ENCODE assay signal across 1 cellular context in the genomic region with DNA sequence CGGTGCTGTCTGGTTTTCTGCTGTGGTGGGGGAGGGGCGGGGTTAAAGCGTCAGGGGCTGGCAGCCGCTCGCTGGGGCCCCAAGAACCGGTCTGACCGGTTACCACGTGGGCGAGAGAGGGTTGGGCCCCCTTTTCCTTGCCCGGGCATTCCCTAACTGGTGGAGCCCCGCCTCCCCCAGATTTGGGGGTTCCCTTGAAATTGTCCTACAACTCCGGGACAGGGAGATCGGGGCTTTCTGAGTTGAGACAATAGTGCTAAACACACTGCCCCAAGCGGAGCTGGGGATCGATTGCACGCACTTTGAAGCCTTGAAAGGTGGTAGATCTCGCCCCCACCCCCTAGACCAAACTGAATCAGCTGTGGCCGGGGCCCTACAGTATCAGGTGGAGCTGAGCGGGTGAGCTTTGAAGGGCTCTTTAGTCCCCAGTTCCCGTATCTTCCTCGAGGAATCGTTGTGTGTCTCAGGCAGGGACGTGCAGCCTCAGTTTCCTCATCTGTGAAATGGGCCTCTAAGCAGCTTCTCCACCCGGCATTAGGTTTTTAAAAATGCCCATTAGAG.
TF ChIP-seq lines count a peak whose summit lies in the region.

No MANE protein-coding gene starts in this region.

TF ChIP-seq in K562, 482 proteins besides CTCF, POLR2A, EP300 and RAD21 (continued from another document and continues in another):
- TF ChIP-seq SRSF1 (IDR thresholded peaks at IDR 0.05; ENCODE audit: low read depth, low read length) (no peak), ELF2 (CRISPR knock-in tag; IDR thresholded peaks at IDR 0.05) (no peak), CBX1 (IDR thresholded peaks at IDR 0.05; ENCODE audit: low read depth) (peak; percentile 43; the same call in 1 of the 2 replicates), SP1 (CRISPR knock-in tag; IDR thresholded peaks at IDR 0.05) (0 out of 2 replicates have a peak, but pooled peaks have one; percentile 83), SMAD2 (IDR thresholded peaks at IDR 0.05; ENCODE audit: low read depth, low read length) (no peak), NR3C1 (CRISPR knock-in tag; IDR thresholded peaks at IDR 0.05) (0 out of 2 replicates have a peak, but pooled peaks have one; percentile 4), HOXB6 (CRISPR knock-in tag; IDR thresholded peaks at IDR 0.05; ENCODE audit: borderline replicate concordance) (no peak), CREB1 (IDR thresholded peaks at IDR 0.05) (no peak; the same call in 1 of the 2 replicates), CREB1 (CRISPR knock-in tag; IDR thresholded peaks at IDR 0.05) (no peak), E2F3 (CRISPR knock-in tag; IDR thresholded peaks at IDR 0.05) (peak; percentile 23; the same call in 1 of the 2 replicates), BRCA1 (IDR thresholded peaks at IDR 0.05) (no peak), BRCA1 (CRISPR knock-in tag; IDR thresholded peaks at IDR 0.05) (no peak), HDAC3 (IDR thresholded peaks at IDR 0.05; ENCODE audit: borderline replicate concordance, partially characterized antibody) (peak; percentile 39), MEF2D (tag; conservative IDR thresholded peaks at IDR 0.05; ENCODE audit: low read depth) (0 out of 2 replicates have a peak, but pooled peaks have one; percentile 22), HMGN3 (IDR thresholded peaks at IDR 0.05; ENCODE audit: borderline replicate concordance, extremely low read depth, insufficient read length, low read depth, low read length) (peak; percentile 2), PHF8 (IDR thresholded peaks at IDR 0.05; ENCODE audit: borderline replicate concordance, low read length) (no peak), ZEB2 (IDR thresholded peaks at IDR 0.05) (no peak), ZNF347 (CRISPR knock-in tag; IDR thresholded peaks at IDR 0.05; ENCODE audit: low read depth) (no peak), SMAD4 (CRISPR knock-in tag; conservative IDR thresholded peaks at IDR 0.05) (no peak), ZNF586 (CRISPR knock-in tag; conservative IDR thresholded peaks at IDR 0.05) (no peak), PHTF2 (CRISPR knock-in tag; IDR thresholded peaks at IDR 0.05) (no peak), ZNF174 (CRISPR knock-in tag; IDR thresholded peaks at IDR 0.05) (no peak), FOSL1 (tag; conservative IDR thresholded peaks at IDR 0.05) (no peak; the same call in 1 of the 2 replicates), SMARCA4 (IDR thresholded peaks at IDR 0.05) (0 out of 2 replicates have a peak, but pooled peaks have one; percentile 18), ZNF175 (CRISPR knock-in tag; IDR thresholded peaks at IDR 0.05; ENCODE audit: low read depth) (no peak), GABPA (tag; conservative IDR thresholded peaks at IDR 0.05; ENCODE audit: low read depth) (no peak), NFE2L1 (tag; IDR thresholded peaks at IDR 0.05; ENCODE audit: borderline replicate concordance, low read depth) (no peak), KDM5B (IDR thresholded peaks at IDR 0.05; ENCODE audit: insufficient replicate concordance, low read depth, low read length) (peak; percentile 83), GATA2 (CRISPR knock-in tag; IDR thresholded peaks at IDR 0.05) (no peak), CBX8 (IDR thresholded peaks at IDR 0.05; ENCODE audit: borderline replicate concordance, extremely low read depth, low read depth, low read length, poor library complexity, severe bottlenecking) (no peak), ZBTB8A (IDR thresholded peaks at IDR 0.05; ENCODE audit: partially characterized antibody) (no peak), EGR1 (conservative IDR thresholded peaks at IDR 0.05) (no peak), RBFOX2 (IDR thresholded peaks at IDR 0.05; ENCODE audit: low read depth, low read length) (peak; percentile 80), CTBP1 (IDR thresholded peaks at IDR 0.05; ENCODE audit: borderline replicate concordance) (no peak), SNRNP70 (optimal IDR thresholded peaks at IDR 0.05; ENCODE audit: low read depth, low read length) (peak; percentile 82), MCM3 (IDR thresholded peaks at IDR 0.05) (no peak)
- TF ChIP-seq, protein P1, sequence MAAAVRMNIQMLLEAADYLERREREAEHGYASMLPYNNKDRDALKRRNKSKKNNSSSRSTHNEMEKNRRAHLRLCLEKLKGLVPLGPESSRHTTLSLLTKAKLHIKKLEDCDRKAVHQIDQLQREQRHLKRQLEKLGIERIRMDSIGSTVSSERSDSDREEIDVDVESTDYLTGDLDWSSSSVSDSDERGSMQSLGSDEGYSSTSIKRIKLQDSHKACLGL (CRISPR knock-in tag; IDR thresholded peaks at IDR 0.05; ENCODE audit: borderline replicate concordance, poor library complexity, severe bottlenecking) = no peak
- TF ChIP-seq, protein P2, sequence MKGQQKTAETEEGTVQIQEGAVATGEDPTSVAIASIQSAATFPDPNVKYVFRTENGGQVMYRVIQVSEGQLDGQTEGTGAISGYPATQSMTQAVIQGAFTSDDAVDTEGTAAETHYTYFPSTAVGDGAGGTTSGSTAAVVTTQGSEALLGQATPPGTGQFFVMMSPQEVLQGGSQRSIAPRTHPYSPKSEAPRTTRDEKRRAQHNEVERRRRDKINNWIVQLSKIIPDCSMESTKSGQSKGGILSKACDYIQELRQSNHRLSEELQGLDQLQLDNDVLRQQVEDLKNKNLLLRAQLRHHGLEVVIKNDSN (CRISPR knock-in tag; IDR thresholded peaks at IDR 0.05) = peak; percentile 60
- TF ChIP-seq, protein P3, sequence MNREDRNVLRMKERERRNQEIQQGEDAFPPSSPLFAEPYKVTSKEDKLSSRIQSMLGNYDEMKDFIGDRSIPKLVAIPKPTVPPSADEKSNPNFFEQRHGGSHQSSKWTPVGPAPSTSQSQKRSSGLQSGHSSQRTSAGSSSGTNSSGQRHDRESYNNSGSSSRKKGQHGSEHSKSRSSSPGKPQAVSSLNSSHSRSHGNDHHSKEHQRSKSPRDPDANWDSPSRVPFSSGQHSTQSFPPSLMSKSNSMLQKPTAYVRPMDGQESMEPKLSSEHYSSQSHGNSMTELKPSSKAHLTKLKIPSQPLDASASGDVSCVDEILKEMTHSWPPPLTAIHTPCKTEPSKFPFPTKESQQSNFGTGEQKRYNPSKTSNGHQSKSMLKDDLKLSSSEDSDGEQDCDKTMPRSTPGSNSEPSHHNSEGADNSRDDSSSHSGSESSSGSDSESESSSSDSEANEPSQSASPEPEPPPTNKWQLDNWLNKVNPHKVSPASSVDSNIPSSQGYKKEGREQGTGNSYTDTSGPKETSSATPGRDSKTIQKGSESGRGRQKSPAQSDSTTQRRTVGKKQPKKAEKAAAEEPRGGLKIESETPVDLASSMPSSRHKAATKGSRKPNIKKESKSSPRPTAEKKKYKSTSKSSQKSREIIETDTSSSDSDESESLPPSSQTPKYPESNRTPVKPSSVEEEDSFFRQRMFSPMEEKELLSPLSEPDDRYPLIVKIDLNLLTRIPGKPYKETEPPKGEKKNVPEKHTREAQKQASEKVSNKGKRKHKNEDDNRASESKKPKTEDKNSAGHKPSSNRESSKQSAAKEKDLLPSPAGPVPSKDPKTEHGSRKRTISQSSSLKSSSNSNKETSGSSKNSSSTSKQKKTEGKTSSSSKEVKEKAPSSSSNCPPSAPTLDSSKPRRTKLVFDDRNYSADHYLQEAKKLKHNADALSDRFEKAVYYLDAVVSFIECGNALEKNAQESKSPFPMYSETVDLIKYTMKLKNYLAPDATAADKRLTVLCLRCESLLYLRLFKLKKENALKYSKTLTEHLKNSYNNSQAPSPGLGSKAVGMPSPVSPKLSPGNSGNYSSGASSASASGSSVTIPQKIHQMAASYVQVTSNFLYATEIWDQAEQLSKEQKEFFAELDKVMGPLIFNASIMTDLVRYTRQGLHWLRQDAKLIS (CRISPR knock-in tag; IDR thresholded peaks at IDR 0.05) = peak; percentile 85
- TF ChIP-seq, protein P4, sequence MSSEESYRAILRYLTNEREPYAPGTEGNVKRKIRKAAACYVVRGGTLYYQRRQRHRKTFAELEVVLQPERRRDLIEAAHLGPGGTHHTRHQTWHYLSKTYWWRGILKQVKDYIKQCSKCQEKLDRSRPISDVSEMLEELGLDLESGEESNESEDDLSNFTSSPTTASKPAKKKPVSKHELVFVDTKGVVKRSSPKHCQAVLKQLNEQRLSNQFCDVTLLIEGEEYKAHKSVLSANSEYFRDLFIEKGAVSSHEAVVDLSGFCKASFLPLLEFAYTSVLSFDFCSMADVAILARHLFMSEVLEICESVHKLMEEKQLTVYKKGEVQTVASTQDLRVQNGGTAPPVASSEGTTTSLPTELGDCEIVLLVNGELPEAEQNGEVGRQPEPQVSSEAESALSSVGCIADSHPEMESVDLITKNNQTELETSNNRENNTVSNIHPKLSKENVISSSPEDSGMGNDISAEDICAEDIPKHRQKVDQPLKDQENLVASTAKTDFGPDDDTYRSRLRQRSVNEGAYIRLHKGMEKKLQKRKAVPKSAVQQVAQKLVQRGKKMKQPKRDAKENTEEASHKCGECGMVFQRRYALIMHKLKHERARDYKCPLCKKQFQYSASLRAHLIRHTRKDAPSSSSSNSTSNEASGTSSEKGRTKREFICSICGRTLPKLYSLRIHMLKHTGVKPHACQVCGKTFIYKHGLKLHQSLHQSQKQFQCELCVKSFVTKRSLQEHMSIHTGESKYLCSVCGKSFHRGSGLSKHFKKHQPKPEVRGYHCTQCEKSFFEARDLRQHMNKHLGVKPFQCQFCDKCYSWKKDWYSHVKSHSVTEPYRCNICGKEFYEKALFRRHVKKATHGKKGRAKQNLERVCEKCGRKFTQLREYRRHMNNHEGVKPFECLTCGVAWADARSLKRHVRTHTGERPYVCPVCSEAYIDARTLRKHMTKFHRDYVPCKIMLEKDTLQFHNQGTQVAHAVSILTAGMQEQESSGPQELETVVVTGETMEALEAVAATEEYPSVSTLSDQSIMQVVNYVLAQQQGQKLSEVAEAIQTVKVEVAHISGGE (CRISPR knock-in tag; IDR thresholded peaks at IDR 0.05) = no peak; a peak in 1 of 6 replicates
- TF ChIP-seq, protein P5, sequence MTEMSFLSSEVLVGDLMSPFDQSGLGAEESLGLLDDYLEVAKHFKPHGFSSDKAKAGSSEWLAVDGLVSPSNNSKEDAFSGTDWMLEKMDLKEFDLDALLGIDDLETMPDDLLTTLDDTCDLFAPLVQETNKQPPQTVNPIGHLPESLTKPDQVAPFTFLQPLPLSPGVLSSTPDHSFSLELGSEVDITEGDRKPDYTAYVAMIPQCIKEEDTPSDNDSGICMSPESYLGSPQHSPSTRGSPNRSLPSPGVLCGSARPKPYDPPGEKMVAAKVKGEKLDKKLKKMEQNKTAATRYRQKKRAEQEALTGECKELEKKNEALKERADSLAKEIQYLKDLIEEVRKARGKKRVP (CRISPR knock-in tag; IDR thresholded peaks at IDR 0.05) = no peak
- TF ChIP-seq, protein P6, sequence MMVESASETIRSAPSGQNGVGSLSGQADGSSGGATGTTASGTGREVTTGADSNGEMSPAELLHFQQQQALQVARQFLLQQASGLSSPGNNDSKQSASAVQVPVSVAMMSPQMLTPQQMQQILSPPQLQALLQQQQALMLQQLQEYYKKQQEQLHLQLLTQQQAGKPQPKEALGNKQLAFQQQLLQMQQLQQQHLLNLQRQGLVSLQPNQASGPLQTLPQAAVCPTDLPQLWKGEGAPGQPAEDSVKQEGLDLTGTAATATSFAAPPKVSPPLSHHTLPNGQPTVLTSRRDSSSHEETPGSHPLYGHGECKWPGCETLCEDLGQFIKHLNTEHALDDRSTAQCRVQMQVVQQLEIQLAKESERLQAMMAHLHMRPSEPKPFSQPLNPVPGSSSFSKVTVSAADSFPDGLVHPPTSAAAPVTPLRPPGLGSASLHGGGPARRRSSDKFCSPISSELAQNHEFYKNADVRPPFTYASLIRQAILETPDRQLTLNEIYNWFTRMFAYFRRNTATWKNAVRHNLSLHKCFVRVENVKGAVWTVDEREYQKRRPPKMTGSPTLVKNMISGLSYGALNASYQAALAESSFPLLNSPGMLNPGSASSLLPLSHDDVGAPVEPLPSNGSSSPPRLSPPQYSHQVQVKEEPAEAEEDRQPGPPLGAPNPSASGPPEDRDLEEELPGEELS (CRISPR knock-in tag; IDR thresholded peaks at IDR 0.05; ENCODE audit: borderline replicate concordance) = no peak; the same call in 1 of the 2 replicates
- TF ChIP-seq, protein P7, sequence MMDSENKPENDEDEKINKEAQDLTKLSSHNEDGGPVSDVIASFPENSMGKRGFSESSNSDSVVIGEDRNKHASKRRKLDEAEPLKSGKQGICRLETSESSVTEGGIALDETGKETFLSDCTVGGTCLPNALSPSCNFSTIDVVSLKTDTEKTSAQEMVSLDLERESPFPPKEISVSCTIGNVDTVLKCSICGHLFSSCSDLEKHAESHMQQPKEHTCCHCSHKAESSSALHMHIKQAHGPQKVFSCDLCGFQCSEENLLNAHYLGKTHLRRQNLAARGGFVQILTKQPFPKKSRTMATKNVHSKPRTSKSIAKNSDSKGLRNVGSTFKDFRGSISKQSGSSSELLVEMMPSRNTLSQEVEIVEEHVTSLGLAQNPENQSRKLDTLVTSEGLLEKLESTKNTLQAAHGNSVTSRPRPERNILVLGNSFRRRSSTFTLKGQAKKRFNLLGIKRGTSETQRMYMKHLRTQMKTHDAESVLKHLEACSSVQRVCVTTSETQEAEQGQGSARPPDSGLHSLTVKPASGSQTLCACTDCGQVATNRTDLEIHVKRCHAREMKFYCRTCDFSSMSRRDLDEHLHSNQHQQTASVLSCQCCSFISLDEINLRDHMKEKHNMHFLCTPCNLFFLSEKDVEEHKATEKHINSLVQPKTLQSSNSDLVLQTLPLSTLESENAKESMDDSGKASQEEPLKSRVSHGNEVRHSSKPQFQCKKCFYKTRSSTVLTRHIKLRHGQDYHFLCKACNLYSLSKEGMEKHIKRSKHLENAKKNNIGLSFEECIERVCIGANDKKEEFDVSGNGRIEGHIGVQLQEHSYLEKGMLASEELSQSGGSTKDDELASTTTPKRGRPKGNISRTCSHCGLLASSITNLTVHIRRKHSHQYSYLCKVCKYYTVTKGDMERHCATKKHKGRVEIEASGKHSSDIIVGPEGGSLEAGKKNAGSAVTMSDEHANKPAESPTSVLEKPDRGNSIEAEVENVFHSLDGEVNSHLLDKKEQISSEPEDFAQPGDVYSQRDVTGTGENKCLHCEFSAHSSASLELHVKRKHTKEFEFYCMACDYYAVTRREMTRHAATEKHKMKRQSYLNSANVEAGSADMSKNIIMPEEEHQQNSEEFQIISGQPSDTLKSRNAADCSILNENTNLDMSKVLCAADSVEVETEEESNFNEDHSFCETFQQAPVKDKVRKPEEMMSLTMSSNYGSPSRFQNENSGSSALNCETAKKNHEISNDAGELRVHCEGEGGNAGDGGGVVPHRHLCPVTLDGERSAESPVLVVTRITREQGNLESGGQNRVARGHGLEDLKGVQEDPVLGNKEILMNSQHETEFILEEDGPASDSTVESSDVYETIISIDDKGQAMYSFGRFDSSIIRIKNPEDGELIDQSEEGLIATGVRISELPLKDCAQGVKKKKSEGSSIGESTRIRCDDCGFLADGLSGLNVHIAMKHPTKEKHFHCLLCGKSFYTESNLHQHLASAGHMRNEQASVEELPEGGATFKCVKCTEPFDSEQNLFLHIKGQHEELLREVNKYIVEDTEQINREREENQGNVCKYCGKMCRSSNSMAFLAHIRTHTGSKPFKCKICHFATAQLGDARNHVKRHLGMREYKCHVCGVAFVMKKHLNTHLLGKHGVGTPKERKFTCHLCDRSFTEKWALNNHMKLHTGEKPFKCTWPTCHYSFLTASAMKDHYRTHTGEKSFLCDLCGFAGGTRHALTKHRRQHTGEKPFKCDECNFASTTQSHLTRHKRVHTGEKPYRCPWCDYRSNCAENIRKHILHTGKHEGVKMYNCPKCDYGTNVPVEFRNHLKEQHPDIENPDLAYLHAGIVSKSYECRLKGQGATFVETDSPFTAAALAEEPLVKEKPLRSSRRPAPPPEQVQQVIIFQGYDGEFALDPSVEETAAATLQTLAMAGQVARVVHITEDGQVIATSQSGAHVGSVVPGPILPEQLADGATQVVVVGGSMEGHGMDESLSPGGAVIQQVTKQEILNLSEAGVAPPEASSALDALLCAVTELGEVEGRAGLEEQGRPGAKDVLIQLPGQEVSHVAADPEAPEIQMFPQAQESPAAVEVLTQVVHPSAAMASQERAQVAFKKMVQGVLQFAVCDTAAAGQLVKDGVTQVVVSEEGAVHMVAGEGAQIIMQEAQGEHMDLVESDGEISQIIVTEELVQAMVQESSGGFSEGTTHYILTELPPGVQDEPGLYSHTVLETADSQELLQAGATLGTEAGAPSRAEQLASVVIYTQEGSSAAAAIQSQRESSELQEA (IDR thresholded peaks at IDR 0.05; ENCODE audit: low read depth) = no peak
